In genomic region chr2:102141915-102142828, GRCh38 we compare ENCODE assay signal across 8 cellular contexts. TPM values are rescaled to one million over a fixed set of nuclear protein-coding genes. Genes with fewer than 3 reads are reported as not detected.
DNase-seq lines count a peak whose midpoint lies in the region; ATAC-seq, FAIRE-seq and TF ChIP-seq lines count a peak whose summit lies in the region.

TSS of gene IL1R1 (plus strand) at chr2:102142746. CDS start at chr2:102157725, 14,979 bp downstream.

- H3K27me3 Mint-ChIP-seq in Caco-2 (ENCODE audit: insufficient read depth, unreplicated experiment) = no peaks in the 10 kb centered on the region
- peaks cover 4% of the 10 kb centered on the region for H3K27me3 Mint-ChIP-seq in astrocyte (ENCODE audit: low read depth, unreplicated experiment)
- peaks cover 50% of the 10 kb centered on the region for H3K27me3 Mint-ChIP-seq in progenitor cell of endocrine pancreas

- peak within 1 kb of the TSS; percentile 97 for H2AFZ ChIP-seq in astrocyte (ENCODE audit: low read depth, low read length)

- H3K4me3 ChIP-seq in Caco-2 (ENCODE audit: low read depth, low read length) (peak within 1 kb of the TSS; percentile 48), astrocyte (ENCODE audit: insufficient read depth, low read depth, low read length) (peak within 1 kb of the TSS; percentile 73)

- DNase-seq in Caco-2 (peak; percentile 72 to 89), HT-29 (ENCODE audit: low spot score) (peak; percentile 60), astrocyte (ENCODE audit: low read depth) (peak; percentile 66), left ventricle myocardium superior (peak; percentile 92), progenitor cell of endocrine pancreas (ENCODE audit: low spot score, unreplicated experiment) (peak; percentile 43), NCI-H187 treated with DMSO at 0.1 percent for 48 hours (lab: John Stamatoyannopoulos, UW) (no peak), NCI-H82 (lab: John Stamatoyannopoulos, UW) (no peak)

- no peaks in the 10 kb centered on the region for H4K20me1 ChIP-seq in astrocyte (ENCODE audit: insufficient read depth, low read length)

- CTCF ChIA-PET in Caco-2 (lab: Charles Lee) = interaction anchor here (0.6 to 2.5 kb wide), 6 partner anchors 14 to 136 kb away, joined by 3 to 15 read pairs (median 3); no protein-coding TSS in a partner anchor

- H3K4me1 Mint-ChIP-seq in Caco-2 (ENCODE audit: low read depth, unreplicated experiment) (peaks cover 6% of the 10 kb centered on the region), astrocyte (ENCODE audit: low read depth, unreplicated experiment) (peaks cover 24% of the 10 kb centered on the region), progenitor cell of endocrine pancreas (ENCODE audit: low read depth) (no peaks in the 10 kb centered on the region)

- intact Hi-C loops in Caco-2 (cut with micrococcal nuclease; ENCODE audit: unreplicated experiment) (loop anchor here (1.0 to 5.0 kb wide), 3 partner anchors 14 to 80 kb away; no protein-coding TSS in a partner anchor), left ventricle myocardium superior (cut with micrococcal nuclease) (no loop called here)

- H3K4me1 ChIP-seq in Caco-2 = no peaks in the 10 kb centered on the region
- H3K4me1 ChIP-seq in astrocyte (ENCODE audit: insufficient read depth, low read length) = peaks cover 10% of the 10 kb centered on the region

- H3K9me3 Mint-ChIP-seq in Caco-2 (ENCODE audit: unreplicated experiment) (peaks cover 23% of the 10 kb centered on the region), astrocyte (ENCODE audit: unreplicated experiment) (peaks cover 38% of the 10 kb centered on the region), progenitor cell of endocrine pancreas (ENCODE audit: low read depth) (no peaks in the 10 kb centered on the region)

- peak within 1 kb of the TSS; percentile 93 for H3K9ac ChIP-seq in astrocyte (ENCODE audit: low read length)

- FAIRE-seq in astrocyte (lab: Jason Lieb, UNC) = no peak

- H3K9me3 ChIP-seq in Caco-2 (peaks cover 22% of the 10 kb centered on the region), astrocyte (ENCODE audit: insufficient read depth, low read depth, low read length) (peaks cover 28% of the 10 kb centered on the region)

- H3K79me2 ChIP-seq in astrocyte (ENCODE audit: insufficient read depth, low read length) = peaks cover 30% of the 10 kb centered on the region

- H3K4me2 ChIP-seq in astrocyte (ENCODE audit: low read length) = peak within 1 kb of the TSS; percentile 98

- H3K4me3 Mint-ChIP-seq in Caco-2 (ENCODE audit: unreplicated experiment) (peak within 1 kb of the TSS; percentile 90), astrocyte (ENCODE audit: unreplicated experiment) (peak within 1 kb of the TSS; percentile 85), progenitor cell of endocrine pancreas (ENCODE audit: low read depth) (peak within 1 kb of the TSS; percentile 75)

- POLR2A ChIA-PET in Caco-2 (lab: Charles Lee) = interaction anchor here (0.6 to 1.8 kb wide), 3 partner anchors 14 to 42 kb away, joined by 3 to 7 read pairs (median 5); no protein-coding TSS in a partner anchor

- H3K27ac Mint-ChIP-seq in Caco-2 (ENCODE audit: unreplicated experiment) (peak within 1 kb of the TSS; percentile 95), astrocyte (ENCODE audit: unreplicated experiment) (peak within 1 kb of the TSS; percentile 84), progenitor cell of endocrine pancreas (peak within 1 kb of the TSS; percentile 35)

- TF ChIP-seq CTCF in Caco-2 (IDR thresholded peaks at IDR 0.05; ENCODE audit: insufficient read depth in 1 of 2, low read depth in 1 of 2, low read length in 1 of 2, severe bottlenecking in 1 of 2, unreplicated experiment in 1 of 2) (peak in 1 of 2 experiments; percentile 24), astrocyte (IDR thresholded peaks at IDR 0.05; ENCODE audit: insufficient read depth, low read depth, low read length) (no peak), progenitor cell of endocrine pancreas (IDR thresholded peaks at IDR 0.05; ENCODE audit: unreplicated experiment) (no peak)

- H3K36me3 Mint-ChIP-seq in Caco-2 (ENCODE audit: insufficient read depth, unreplicated experiment) (peaks cover 24% of the 10 kb centered on the region), astrocyte (ENCODE audit: low read depth, unreplicated experiment) (peaks cover 26% of the 10 kb centered on the region), progenitor cell of endocrine pancreas (ENCODE audit: insufficient read depth) (no peaks in the 10 kb centered on the region)

- BruUV-seq in Caco-2 (replicated peaks; lab: Mats Ljungman, UMichigan) = TSS peak; percentile 92

- H3K27ac ChIP-seq in astrocyte (ENCODE audit: low read depth, low read length) = peak within 1 kb of the TSS; percentile 62

- ATAC-seq in left ventricle myocardium superior = peak; percentile 95
- ATAC-seq in GM21528 (IDR thresholded peaks at IDR 0.05; ENCODE audit: low FRiP score, unreplicated experiment) = no peak

- H3K36me3 ChIP-seq in Caco-2 (ENCODE audit: control insufficient read depth, insufficient read depth, low read length) (peaks cover 5% of the 10 kb centered on the region), astrocyte (ENCODE audit: insufficient read depth, low read length) (no peaks in the 10 kb centered on the region)

- H3K27me3 ChIP-seq in Caco-2 (replicated peaks; ENCODE audit: control insufficient read depth, insufficient read depth, low read length) (no peaks in the 10 kb centered on the region), astrocyte (ENCODE audit: insufficient read depth, low read length) (no peaks in the 10 kb centered on the region)

RNA-seq across cellular contexts. Expression of gene IL1R1, which starts in this region (rescaled TPM):
- total RNA-seq in Caco-2 (2022) = 23.5 and 25.0 TPM in 2 replicates
- total RNA-seq in HT-29 (2014; rRNA removed; shearing (Covaris generic)) = 0.31 and 0.61 TPM in 2 replicates
- total RNA-seq in astrocyte = 6.9 and 7.5 TPM in 2 replicates
- total RNA-seq in left ventricle myocardium superior = 20.9 TPM
- 1.1 and 1.3 TPM in 2 replicates for total RNA-seq in progenitor cell of endocrine pancreas

Comparison
In these comparisons a context has a peak if more than half of its experiments do, and no peak if none do; other contexts are left out.
1. Peak in DNase-seq in HT-29; RNA of the gene not detected or under 1 TPM.
2. DNase-seq: peak in Caco-2 (2 of 2), astrocyte (single experiment), left ventricle myocardium superior (single experiment) and progenitor cell of endocrine pancreas (single experiment); none in NCI-H187 treated with DMSO at 0.1 percent for 48 hours (single experiment) and NCI-H82 (single experiment).
3. H3K27ac Mint-ChIP-seq: peak in every context shown above with its lines; median percentile 95 in Caco-2; 84 in astrocyte; 35 in progenitor cell of endocrine pancreas.
4. Peak in every context shown above with its lines, with median percentiles within 50 percentile points of each other: H3K4me3 Mint-ChIP-seq.